In genomic region chr16:23149993-23150364, GRCh38 we compare ENCODE assay signal across 9 cellular contexts. TPM values are rescaled to one million over a fixed set of nuclear protein-coding genes. Genes with fewer than 3 reads are reported as not detected.
DNase-seq lines count a peak whose midpoint lies in the region; ATAC-seq and TF ChIP-seq lines count a peak whose summit lies in the region.
"Had no signal": no experiment of that assay in that cellular context is flagged by ENCODE, and none has a peak within 500 bp of the region (broad histone marks: within the 10 kb centered on the region; RNA-seq: fewer than 3 reads in every experiment).

No MANE protein-coding gene starts in this region.

- intact Hi-C loops in Right ventricle myocardium inferior (cut with DNase I) (loop anchor here (2.0 to 10.0 kb wide), 3 partner anchors 43 to 255 kb away; no protein-coding TSS in a partner anchor), body of pancreas (cut with DNase I) (no loop called here)

- H3K9ac ChIP-seq in mesenchymal stem cell (ENCODE audit: low read length): peak overlapping the region; percentile 57

- H3K4me3 ChIP-seq in cardiac muscle cell (peak overlapping the region; percentile 58), body of pancreas (no peak overlapping the region), mesenchymal stem cell (ENCODE audit: insufficient read depth in 1 of 2, low read depth in 1 of 2, low read length in 2 of 2) (peak overlapping the region in 1 of 2 experiments; percentile 85), upper lobe of left lung (peak overlapping the region in 3 of 4 donors; percentile 67 to 98 (median 84))

- 25 to 29% methylated on average over 4 of the region's 4 CpGs for WGBS in body of pancreas, 2 donors
- 61% methylated on average over 3 of the region's 4 CpGs for WGBS in mesenchymal stem cell
- 47 to 57% methylated on average over 4 of the region's 4 CpGs for WGBS in upper lobe of left lung, 2 donors

- ATAC-seq in Right ventricle myocardium inferior: no peak
- no peak for ATAC-seq in body of pancreas
- no peak for ATAC-seq in upper lobe of left lung (ENCODE audit: low FRiP score in 2 of 2)

- peak overlapping the region; percentile 92 for H3K4me2 ChIP-seq in mesenchymal stem cell (ENCODE audit: low read length, poor library complexity, severe bottlenecking)

- TF ChIP-seq EP300 in upper lobe of left lung (IDR thresholded peaks at IDR 0.05): no peak

- no peak overlapping the region for H3K4ac ChIP-seq in mesenchymal stem cell (ENCODE audit: low read depth in 1 of 2, low read length in 2 of 2)

- H3K36me3 ChIP-seq in cardiac muscle cell: no peaks in the 10 kb centered on the region
- H3K36me3 ChIP-seq in body of pancreas (replicated peaks in 1 of 2; ENCODE audit: insufficient read depth in 1 of 2, low read depth in 2 of 2): no peaks in the 10 kb centered on the region
- H3K36me3 ChIP-seq in mesenchymal stem cell (ENCODE audit: control insufficient read depth in 1 of 2, insufficient read depth in 2 of 2, low read depth in 1 of 2, low read length in 2 of 2): no peaks in the 10 kb centered on the region
- no peaks in the 10 kb centered on the region for H3K36me3 ChIP-seq in upper lobe of left lung

- no peak overlapping the region for H2AFZ ChIP-seq in mesenchymal stem cell (ENCODE audit: low read depth, low read length)

- H3K18ac ChIP-seq in mesenchymal stem cell (ENCODE audit: low read depth in 1 of 2, low read length in 2 of 2): no peak overlapping the region

- H3K23ac ChIP-seq in mesenchymal stem cell (ENCODE audit: low read length in 2 of 2): no peak overlapping the region

- TF ChIP-seq POLR2A in body of pancreas (IDR thresholded peaks at IDR 0.05): no peak
- TF ChIP-seq POLR2A in upper lobe of left lung (IDR thresholded peaks at IDR 0.05): no peak

- no peak overlapping the region for H2BK120ac ChIP-seq in mesenchymal stem cell (ENCODE audit: low read depth, low read length)

- H3K14ac ChIP-seq in mesenchymal stem cell (ENCODE audit: low read length in 2 of 2): no peak overlapping the region

- H3K9me3 ChIP-seq in cardiac muscle cell (ENCODE audit: low read depth) (no peaks in the 10 kb centered on the region), body of pancreas (no peaks in the 10 kb centered on the region), mesenchymal stem cell (ENCODE audit: control insufficient read depth, low read length) (no peaks in the 10 kb centered on the region), upper lobe of left lung (no peaks in the 10 kb centered on the region)

- H2BK15ac ChIP-seq in mesenchymal stem cell (ENCODE audit: low read depth, poor library complexity, severe bottlenecking): no peak overlapping the region

- peaks cover 10% of the 10 kb centered on the region for H3K79me1 ChIP-seq in mesenchymal stem cell (replicated peaks; ENCODE audit: low read length, poor library complexity, severe bottlenecking)

- DNase-seq in cardiac muscle cell (ENCODE audit: low read depth in 1 of 2, low spot score in 1 of 2) (no peak), Right ventricle myocardium inferior (ENCODE audit: missing footprints) (no peak), body of pancreas (no peak), mesenchymal stem cell (no peak), upper lobe of left lung (no peak), cerebellar cortex (ENCODE audit: low spot score) (no peak), SIG-M5 treated with dmso at 0.1 percent for 504 hours (lab: John Stamatoyannopoulos, UW; ENCODE audit: unreplicated experiment) (no peak)
- no peak for DNase-seq in central memory CD4-positive, alpha-beta T cell

- TF ChIP-seq CTCF in cardiac muscle cell (IDR thresholded peaks at IDR 0.05; ENCODE audit: low read depth, low read length) (no peak), body of pancreas (IDR thresholded peaks at IDR 0.05) (no peak), upper lobe of left lung (IDR thresholded peaks at IDR 0.05) (no peak)

- H4K8ac ChIP-seq in mesenchymal stem cell (ENCODE audit: low read length): no peak overlapping the region

- H4K91ac ChIP-seq in mesenchymal stem cell (ENCODE audit: low read length): no peak overlapping the region

- H3K27ac ChIP-seq in cardiac muscle cell: no peak overlapping the region
- peak overlapping the region; percentile 4 to 71 (median 16) for H3K27ac ChIP-seq in body of pancreas
- no peak overlapping the region for H3K27ac ChIP-seq in mesenchymal stem cell (ENCODE audit: low read length, poor library complexity, severe bottlenecking)
- no peak overlapping the region for H3K27ac ChIP-seq in upper lobe of left lung

- H3K27me3 ChIP-seq in cardiac muscle cell (peaks cover 3% of the 10 kb centered on the region), body of pancreas (no peaks in the 10 kb centered on the region), mesenchymal stem cell (ENCODE audit: control insufficient read depth in 1 of 2, insufficient read depth in 1 of 2, low read length in 2 of 2) (peaks cover 0 to 6% of the 10 kb centered on the region in 2 experiments), upper lobe of left lung (no peaks in the 10 kb centered on the region)

- H2AK5ac ChIP-seq in mesenchymal stem cell (ENCODE audit: low read length, severe bottlenecking): no peak overlapping the region

- H2BK12ac ChIP-seq in mesenchymal stem cell (ENCODE audit: low read length in 2 of 2): no peak overlapping the region

- H2BK5ac ChIP-seq in mesenchymal stem cell (ENCODE audit: low read depth, low read length, poor library complexity, severe bottlenecking): no peak overlapping the region

- H3K4me1 ChIP-seq in cardiac muscle cell (ENCODE audit: low read depth) (no peaks in the 10 kb centered on the region), body of pancreas (peaks cover 28% of the 10 kb centered on the region), mesenchymal stem cell (ENCODE audit: control insufficient read depth, insufficient read depth, low read depth, low read length) (peaks cover 18% of the 10 kb centered on the region), upper lobe of left lung (peaks cover 12 to 38% (median 23%) of the 10 kb centered on the region in 4 donors)

RNA-seq across cellular contexts. Expression of gene USP31, which starts 0.7 kb away (rescaled TPM):
- total RNA-seq in cardiac muscle cell (7.1 and 8.7 TPM in 2 replicates), Right ventricle myocardium inferior (26.8 TPM), body of pancreas (1 to 10 TPM; 5.2 to 8.6 TPM), upper lobe of left lung (10 to 100 TPM in 5 of 6 donors, 1 to 10 TPM in 1; 8.8 to 20.2 (median 15.0) TPM)
- 5.1 and 5.4 TPM in 2 replicates for polyA plus RNA-seq in cardiac muscle cell
- 5.5 TPM for polyA plus RNA-seq in mesenchymal stem cell (2013, experiment 1 of 2)
- polyA plus RNA-seq in mesenchymal stem cell (2013, experiment 2 of 2): 5.0 TPM

RNA-seq across cellular contexts. Expression of gene SCNN1G, which starts 32.6 kb away (rescaled TPM):
- total RNA-seq in cardiac muscle cell (0.04 TPM in 1 of 2 replicates, not detected in the other), Right ventricle myocardium inferior (0.30 TPM), body of pancreas (1 to 10 TPM in 1 of 2 donors, under 1 TPM in 1; 0.26 to 1.6 TPM), upper lobe of left lung (10 to 100 TPM; 10.8 to 16.8 (median 13.8) TPM)
- not detected in 2 replicates for polyA plus RNA-seq in cardiac muscle cell
- not detected for polyA plus RNA-seq in mesenchymal stem cell (2013, experiment 1 of 2)
- not detected for polyA plus RNA-seq in mesenchymal stem cell (2013, experiment 2 of 2)
- total RNA-seq: renal cortical epithelial cell had no signal

Comparison
In these comparisons a context has a peak if more than half of its experiments do, and no peak if none do; other contexts are left out.
1. H3K27ac ChIP-seq: peak in body of pancreas (4 of 4); none in cardiac muscle cell (single experiment), mesenchymal stem cell (single experiment) and upper lobe of left lung (0 of 4).
2. H3K4me3 ChIP-seq: peak in cardiac muscle cell (single experiment) and upper lobe of left lung (3 of 4); none in body of pancreas (0 of 2).